ENCODE assay signal across 2 cellular contexts in the genomic region with DNA sequence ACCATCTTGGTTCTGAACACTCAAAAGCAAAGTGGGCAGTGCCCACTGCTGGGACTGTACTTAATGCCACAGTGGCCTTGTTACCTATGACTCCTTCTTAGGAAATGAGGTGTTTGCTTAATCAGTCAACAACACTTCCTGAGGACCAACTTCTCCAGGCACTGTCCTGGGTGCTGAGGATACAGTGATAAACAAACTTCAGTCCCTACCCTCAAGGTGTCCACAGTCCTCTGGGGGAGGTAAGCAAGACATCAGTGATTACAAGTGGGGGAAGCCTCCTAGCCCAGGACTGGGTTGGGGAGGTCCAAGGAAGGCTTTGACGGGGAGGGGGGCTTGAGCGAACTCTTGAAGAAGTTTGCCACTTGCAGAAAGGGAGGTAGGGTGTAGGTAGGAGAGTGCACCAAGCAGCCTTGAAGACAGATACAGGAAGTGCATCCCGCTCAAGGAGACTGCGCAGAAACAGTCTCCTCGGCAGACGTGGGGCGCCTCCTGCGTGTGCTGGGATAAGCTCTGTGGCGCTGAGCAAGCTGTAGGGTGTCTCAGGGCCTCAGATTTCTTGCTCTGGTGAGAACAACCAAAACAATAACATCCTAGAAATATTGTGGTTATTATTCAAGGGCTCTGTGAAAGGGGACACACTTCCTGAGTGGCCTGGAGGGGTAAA.
TF ChIP-seq lines count a peak whose summit lies in the region.

No MANE protein-coding gene starts in this region.

TF ChIP-seq in IMR-90, 13 proteins besides CTCF, POLR2A, EP300 and RAD21:
- no peak for TF ChIP-seq CEBPB (IDR thresholded peaks at IDR 0.05; ENCODE audit: low read depth, low read length)
- TF ChIP-seq MXI1 (IDR thresholded peaks at IDR 0.05; ENCODE audit: borderline replicate concordance, low read depth, low read length): no peak
- no peak for TF ChIP-seq MAZ (IDR thresholded peaks at IDR 0.05; ENCODE audit: borderline replicate concordance, low read depth, low read length)
- TF ChIP-seq, protein P1, sequence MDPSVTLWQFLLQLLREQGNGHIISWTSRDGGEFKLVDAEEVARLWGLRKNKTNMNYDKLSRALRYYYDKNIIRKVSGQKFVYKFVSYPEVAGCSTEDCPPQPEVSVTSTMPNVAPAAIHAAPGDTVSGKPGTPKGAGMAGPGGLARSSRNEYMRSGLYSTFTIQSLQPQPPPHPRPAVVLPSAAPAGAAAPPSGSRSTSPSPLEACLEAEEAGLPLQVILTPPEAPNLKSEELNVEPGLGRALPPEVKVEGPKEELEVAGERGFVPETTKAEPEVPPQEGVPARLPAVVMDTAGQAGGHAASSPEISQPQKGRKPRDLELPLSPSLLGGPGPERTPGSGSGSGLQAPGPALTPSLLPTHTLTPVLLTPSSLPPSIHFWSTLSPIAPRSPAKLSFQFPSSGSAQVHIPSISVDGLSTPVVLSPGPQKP (IDR thresholded peaks at IDR 0.05; ENCODE audit: borderline replicate concordance, low read depth, low read length): no peak
- no peak for TF ChIP-seq SMC3 (IDR thresholded peaks at IDR 0.05; ENCODE audit: low read depth, low read length)
- no peak for TF ChIP-seq CHD1 (IDR thresholded peaks at IDR 0.05; ENCODE audit: low read depth, low read length)
- no peak for TF ChIP-seq FOS (IDR thresholded peaks at IDR 0.05; ENCODE audit: low read depth, low read length)
- TF ChIP-seq RFX5 (IDR thresholded peaks at IDR 0.05; ENCODE audit: low read depth, low read length): no peak
- no peak for TF ChIP-seq NFE2L2 (IDR thresholded peaks at IDR 0.05; ENCODE audit: low read depth, low read length)
- no peak for TF ChIP-seq BHLHE40 (IDR thresholded peaks at IDR 0.05; ENCODE audit: low read depth, low read length)
- TF ChIP-seq, protein P2, sequence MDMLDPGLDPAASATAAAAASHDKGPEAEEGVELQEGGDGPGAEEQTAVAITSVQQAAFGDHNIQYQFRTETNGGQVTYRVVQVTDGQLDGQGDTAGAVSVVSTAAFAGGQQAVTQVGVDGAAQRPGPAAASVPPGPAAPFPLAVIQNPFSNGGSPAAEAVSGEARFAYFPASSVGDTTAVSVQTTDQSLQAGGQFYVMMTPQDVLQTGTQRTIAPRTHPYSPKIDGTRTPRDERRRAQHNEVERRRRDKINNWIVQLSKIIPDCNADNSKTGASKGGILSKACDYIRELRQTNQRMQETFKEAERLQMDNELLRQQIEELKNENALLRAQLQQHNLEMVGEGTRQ (IDR thresholded peaks at IDR 0.05; ENCODE audit: low read depth, low read length): no peak
- no peak for TF ChIP-seq MAFK (IDR thresholded peaks at IDR 0.05; ENCODE audit: low read depth, low read length)
- TF ChIP-seq RCOR1 (IDR thresholded peaks at IDR 0.05; ENCODE audit: insufficient replicate concordance, low read length): no peak

TF ChIP-seq in GM12878, 131 proteins besides CTCF, POLR2A, EP300 and RAD21:
- no peak for TF ChIP-seq SIN3A (IDR thresholded peaks at IDR 0.05; ENCODE audit: low read depth, low read length)
- TF ChIP-seq, protein P3, sequence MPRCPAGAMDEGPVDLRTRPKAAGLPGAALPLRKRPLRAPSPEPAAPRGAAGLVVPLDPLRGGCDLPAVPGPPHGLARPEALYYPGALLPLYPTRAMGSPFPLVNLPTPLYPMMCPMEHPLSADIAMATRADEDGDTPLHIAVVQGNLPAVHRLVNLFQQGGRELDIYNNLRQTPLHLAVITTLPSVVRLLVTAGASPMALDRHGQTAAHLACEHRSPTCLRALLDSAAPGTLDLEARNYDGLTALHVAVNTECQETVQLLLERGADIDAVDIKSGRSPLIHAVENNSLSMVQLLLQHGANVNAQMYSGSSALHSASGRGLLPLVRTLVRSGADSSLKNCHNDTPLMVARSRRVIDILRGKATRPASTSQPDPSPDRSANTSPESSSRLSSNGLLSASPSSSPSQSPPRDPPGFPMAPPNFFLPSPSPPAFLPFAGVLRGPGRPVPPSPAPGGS (IDR thresholded peaks at IDR 0.05; ENCODE audit: borderline replicate concordance, insufficient read depth, low read depth, low read length, poor library complexity, severe bottlenecking): no peak
- TF ChIP-seq MEF2A (IDR thresholded peaks at IDR 0.05; ENCODE audit: insufficient read depth, low read depth, low read length): no peak
- TF ChIP-seq SPI1 (IDR thresholded peaks at IDR 0.05; ENCODE audit: borderline replicate concordance, insufficient read depth, low read depth, low read length): peak; percentile 52; the same call in 1 of the 2 replicates
- TF ChIP-seq, protein P4, sequence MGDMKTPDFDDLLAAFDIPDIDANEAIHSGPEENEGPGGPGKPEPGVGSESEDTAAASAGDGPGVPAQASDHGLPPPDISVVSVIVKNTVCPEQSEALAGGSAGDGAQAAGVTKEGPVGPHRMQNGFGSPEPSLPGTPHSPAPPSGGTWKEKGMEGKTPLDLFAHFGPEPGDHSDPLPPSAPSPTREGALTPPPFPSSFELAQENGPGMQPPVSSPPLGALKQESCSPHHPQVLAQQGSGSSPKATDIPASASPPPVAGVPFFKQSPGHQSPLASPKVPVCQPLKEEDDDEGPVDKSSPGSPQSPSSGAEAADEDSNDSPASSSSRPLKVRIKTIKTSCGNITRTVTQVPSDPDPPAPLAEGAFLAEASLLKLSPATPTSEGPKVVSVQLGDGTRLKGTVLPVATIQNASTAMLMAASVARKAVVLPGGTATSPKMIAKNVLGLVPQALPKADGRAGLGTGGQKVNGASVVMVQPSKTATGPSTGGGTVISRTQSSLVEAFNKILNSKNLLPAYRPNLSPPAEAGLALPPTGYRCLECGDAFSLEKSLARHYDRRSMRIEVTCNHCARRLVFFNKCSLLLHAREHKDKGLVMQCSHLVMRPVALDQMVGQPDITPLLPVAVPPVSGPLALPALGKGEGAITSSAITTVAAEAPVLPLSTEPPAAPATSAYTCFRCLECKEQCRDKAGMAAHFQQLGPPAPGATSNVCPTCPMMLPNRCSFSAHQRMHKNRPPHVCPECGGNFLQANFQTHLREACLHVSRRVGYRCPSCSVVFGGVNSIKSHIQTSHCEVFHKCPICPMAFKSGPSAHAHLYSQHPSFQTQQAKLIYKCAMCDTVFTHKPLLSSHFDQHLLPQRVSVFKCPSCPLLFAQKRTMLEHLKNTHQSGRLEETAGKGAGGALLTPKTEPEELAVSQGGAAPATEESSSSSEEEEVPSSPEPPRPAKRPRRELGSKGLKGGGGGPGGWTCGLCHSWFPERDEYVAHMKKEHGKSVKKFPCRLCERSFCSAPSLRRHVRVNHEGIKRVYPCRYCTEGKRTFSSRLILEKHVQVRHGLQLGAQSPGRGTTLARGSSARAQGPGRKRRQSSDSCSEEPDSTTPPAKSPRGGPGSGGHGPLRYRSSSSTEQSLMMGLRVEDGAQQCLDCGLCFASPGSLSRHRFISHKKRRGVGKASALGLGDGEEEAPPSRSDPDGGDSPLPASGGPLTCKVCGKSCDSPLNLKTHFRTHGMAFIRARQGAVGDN (IDR thresholded peaks at IDR 0.05): 0 out of 2 replicates have a peak, but pooled peaks have one; percentile 28
- no peak for TF ChIP-seq KLF5 (IDR thresholded peaks at IDR 0.05; ENCODE audit: partially characterized antibody)
- no peak for TF ChIP-seq SREBF2 (IDR thresholded peaks at IDR 0.05; ENCODE audit: low read length)
- TF ChIP-seq KDM1A (IDR thresholded peaks at IDR 0.05; ENCODE audit: borderline replicate concordance): no peak
- 0 out of 2 replicates have a peak, but pooled peaks have one; percentile 6 for TF ChIP-seq RUNX3 (IDR thresholded peaks at IDR 0.05; ENCODE audit: low read length)
- TF ChIP-seq IRF4 (IDR thresholded peaks at IDR 0.05; ENCODE audit: low read depth, low read length): no peak
- TF ChIP-seq, protein P5, sequence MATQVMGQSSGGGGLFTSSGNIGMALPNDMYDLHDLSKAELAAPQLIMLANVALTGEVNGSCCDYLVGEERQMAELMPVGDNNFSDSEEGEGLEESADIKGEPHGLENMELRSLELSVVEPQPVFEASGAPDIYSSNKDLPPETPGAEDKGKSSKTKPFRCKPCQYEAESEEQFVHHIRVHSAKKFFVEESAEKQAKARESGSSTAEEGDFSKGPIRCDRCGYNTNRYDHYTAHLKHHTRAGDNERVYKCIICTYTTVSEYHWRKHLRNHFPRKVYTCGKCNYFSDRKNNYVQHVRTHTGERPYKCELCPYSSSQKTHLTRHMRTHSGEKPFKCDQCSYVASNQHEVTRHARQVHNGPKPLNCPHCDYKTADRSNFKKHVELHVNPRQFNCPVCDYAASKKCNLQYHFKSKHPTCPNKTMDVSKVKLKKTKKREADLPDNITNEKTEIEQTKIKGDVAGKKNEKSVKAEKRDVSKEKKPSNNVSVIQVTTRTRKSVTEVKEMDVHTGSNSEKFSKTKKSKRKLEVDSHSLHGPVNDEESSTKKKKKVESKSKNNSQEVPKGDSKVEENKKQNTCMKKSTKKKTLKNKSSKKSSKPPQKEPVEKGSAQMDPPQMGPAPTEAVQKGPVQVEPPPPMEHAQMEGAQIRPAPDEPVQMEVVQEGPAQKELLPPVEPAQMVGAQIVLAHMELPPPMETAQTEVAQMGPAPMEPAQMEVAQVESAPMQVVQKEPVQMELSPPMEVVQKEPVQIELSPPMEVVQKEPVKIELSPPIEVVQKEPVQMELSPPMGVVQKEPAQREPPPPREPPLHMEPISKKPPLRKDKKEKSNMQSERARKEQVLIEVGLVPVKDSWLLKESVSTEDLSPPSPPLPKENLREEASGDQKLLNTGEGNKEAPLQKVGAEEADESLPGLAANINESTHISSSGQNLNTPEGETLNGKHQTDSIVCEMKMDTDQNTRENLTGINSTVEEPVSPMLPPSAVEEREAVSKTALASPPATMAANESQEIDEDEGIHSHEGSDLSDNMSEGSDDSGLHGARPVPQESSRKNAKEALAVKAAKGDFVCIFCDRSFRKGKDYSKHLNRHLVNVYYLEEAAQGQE (IDR thresholded peaks at IDR 0.05; ENCODE audit: low read depth, low read length): peak; percentile 67; the same call in 1 of the 2 replicates
TF ChIP-seq in GM12878: peak in this region for 4.
